23 cellular contexts compared by ENCODE assay signal in the genomic region with DNA sequence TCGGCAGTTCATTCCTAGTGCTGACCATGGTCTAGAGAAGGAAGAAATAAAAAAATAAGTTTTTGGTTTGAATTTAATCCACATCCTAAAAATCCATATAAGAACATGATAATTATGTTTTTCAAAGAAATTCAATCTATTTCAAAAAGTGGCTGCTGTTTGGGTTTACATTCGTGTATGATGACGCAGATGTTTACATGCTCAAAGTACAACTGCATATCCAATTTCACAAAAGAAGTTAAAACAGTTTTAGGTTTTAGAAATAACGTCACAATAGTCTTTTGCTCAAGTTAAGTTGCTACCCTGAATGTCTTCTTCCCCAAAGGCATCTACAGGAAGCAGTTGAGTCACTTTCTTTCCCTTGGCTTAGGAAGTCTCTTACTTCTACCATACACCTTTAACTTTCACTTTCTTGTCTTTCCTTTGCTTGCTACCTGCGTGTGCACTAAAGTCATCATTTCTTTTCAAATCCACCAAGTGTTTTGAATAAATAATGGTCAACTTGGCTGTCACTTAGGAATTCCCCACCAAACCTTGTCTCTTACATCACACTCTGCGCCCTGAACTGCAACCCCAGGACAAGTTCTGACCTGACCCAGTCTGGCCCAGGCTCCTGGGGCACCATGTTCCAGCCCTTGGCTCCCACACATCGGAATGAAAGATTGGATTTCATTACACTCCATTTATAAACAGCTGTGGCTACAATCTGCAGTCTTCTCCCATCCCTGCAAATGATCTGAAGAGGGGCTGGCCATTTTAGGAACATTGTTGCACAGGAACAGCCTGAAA. TPM values are rescaled to one million over a fixed set of nuclear protein-coding genes. Genes with fewer than 3 reads are reported as not detected.
DNase-seq lines count a peak whose midpoint lies in the region; ATAC-seq and TF ChIP-seq lines count a peak whose summit lies in the region.
"Had no signal": no experiment of that assay in that cellular context is flagged by ENCODE, and none has a peak within 500 bp of the region (broad histone marks: within the 10 kb centered on the region; RNA-seq: fewer than 3 reads in every experiment).

No MANE protein-coding gene starts in this region.

- TF ChIP-seq CTCF in HCT116 (IDR thresholded peaks at IDR 0.05 in 2 of 3, conservative IDR thresholded peaks at IDR 0.05 in 1 of 3; ENCODE audit: borderline replicate concordance in 1 of 3, insufficient read depth in 1 of 3, low read depth in 2 of 3, low read length in 2 of 3): no peak
- TF ChIP-seq CTCF in RWPE2 (IDR thresholded peaks at IDR 0.05; ENCODE audit: poor library complexity, severe bottlenecking): no peak
- no peak for TF ChIP-seq CTCF in foreskin keratinocyte (conservative IDR thresholded peaks at IDR 0.05)
- TF ChIP-seq CTCF in heart left ventricle (IDR thresholded peaks at IDR 0.05): no peak

- no peak overlapping the region for H2AFZ ChIP-seq in HCT116 (ENCODE audit: low read depth, low read length, poor library complexity, severe bottlenecking)

- POLR2A ChIA-PET in HCT116 (lab: Charles Lee): no interaction called here

- RAD21 ChIA-PET in HCT116 (lab: Charles Lee; ENCODE audit: low non-redundant PET in 1 of 2, low total read pairs in 2 of 2, uncharacterized antibody in 2 of 2, unreplicated experiment in 2 of 2): no interaction called here

- H3K4me3 ChIP-seq in HCT116 (replicated peaks in 1 of 2; ENCODE audit: low read depth in 1 of 2, low read length in 2 of 2) (no peak overlapping the region), RWPE2 (ENCODE audit: severe bottlenecking) (no peak overlapping the region), heart left ventricle (no peak overlapping the region)

- H3K27me3 ChIP-seq in HCT116 (ENCODE audit: insufficient read depth, low read length) (no peaks in the 10 kb centered on the region), RWPE2 (ENCODE audit: insufficient read depth, poor library complexity, severe bottlenecking) (no peaks in the 10 kb centered on the region), foreskin keratinocyte (peaks cover 9% of the 10 kb centered on the region), heart left ventricle (peaks cover 0 to 6% (median 0%) of the 10 kb centered on the region in 9 donors)

- CTCF ChIA-PET in HCT116 (lab: Charles Lee): no interaction called here

- no peak overlapping the region for H3K9ac ChIP-seq in HCT116 (ENCODE audit: low read length)

- H3K9me3 ChIP-seq in HCT116 (ENCODE audit: control insufficient read depth in 1 of 2, insufficient read depth in 1 of 2, low read depth in 1 of 2, low read length in 2 of 2) (no peaks in the 10 kb centered on the region), RWPE2 (ENCODE audit: severe bottlenecking) (no peaks in the 10 kb centered on the region), heart left ventricle (no peaks in the 10 kb centered on the region)

- no peaks in the 10 kb centered on the region for H3K79me2 ChIP-seq in HCT116 (ENCODE audit: insufficient read depth, low read length)

- no peaks in the 10 kb centered on the region for H4K20me1 ChIP-seq in HCT116 (ENCODE audit: insufficient read depth)

- ATAC-seq in HCT116 (no peak), RWPE2 (ENCODE audit: low read depth) (peak; percentile 23; the same call in 1 of the 3 replicates), foreskin keratinocyte (peak; percentile 60), HG02885 (IDR thresholded peaks at IDR 0.05; ENCODE audit: poor library complexity, unreplicated experiment) (no peak), heart left ventricle (no peak)

- WGBS in heart left ventricle, 4 donors: 77 to 85% (median 83%) methylated on average over 7 of the region's 7 CpGs

- intact Hi-C loops in HCT116 (cut with micrococcal nuclease): no loop called here
- intact Hi-C loops in heart left ventricle (cut with DNase I): no loop called here

- H3K4me2 ChIP-seq in HCT116 (ENCODE audit: low read length): no peak overlapping the region

- peak; percentile 5 for DNase-seq in DMS 273 (lab: John Stamatoyannopoulos, UW; ENCODE audit: unreplicated experiment)
- no peak for DNase-seq in DMS 273 treated with DMSO at 0.1 percent for 48 hours (lab: John Stamatoyannopoulos, UW)
- no peak for DNase-seq in HCT116 (ENCODE audit: low read depth, low spot score)
- DNase-seq in RWPE2 (ENCODE audit: low spot score): no peak
- DNase-seq in foreskin keratinocyte: peak in 1 of 2 donors; percentile 55
- DNase-seq in heart left ventricle: no peak
- no peak for DNase-seq in HuH-7.5 (ENCODE audit: low spot score)
- DNase-seq: Calu3; CD8-positive, alpha-beta memory T cell; DMS53; GF-D8; HCEC 1CT; KBM-7; NCI-H1105; NCI-H146; NCI-H2029 treated with DMSO at 0.1 percent for 48 hours; NCI-H446; NCI-H526; OCI-M1; SHP77 had no signal

- H3K36me3 ChIP-seq in HCT116 (ENCODE audit: control insufficient read depth in 1 of 2, insufficient read depth in 2 of 2, low read length in 2 of 2): no peaks in the 10 kb centered on the region
- no peaks in the 10 kb centered on the region for H3K36me3 ChIP-seq in RWPE2 (ENCODE audit: low read depth)
- no peaks in the 10 kb centered on the region for H3K36me3 ChIP-seq in heart left ventricle

- H3K4me1 ChIP-seq in HCT116 (ENCODE audit: control insufficient read depth in 1 of 2, insufficient read depth in 2 of 2, low read length in 2 of 2): no peaks in the 10 kb centered on the region
- no peaks in the 10 kb centered on the region for H3K4me1 ChIP-seq in RWPE2 (ENCODE audit: insufficient read depth, poor library complexity, severe bottlenecking)
- H3K4me1 ChIP-seq in foreskin keratinocyte: no peaks in the 10 kb centered on the region
- H3K4me1 ChIP-seq in heart left ventricle: no peaks in the 10 kb centered on the region

- H3K27ac ChIP-seq in HCT116 (ENCODE audit: low read depth, low read length) (no peak overlapping the region), RWPE2 (ENCODE audit: poor library complexity, severe bottlenecking) (no peak overlapping the region), foreskin keratinocyte (no peak overlapping the region), heart left ventricle (no peak overlapping the region)
- H3K27ac ChIP-seq: 22Rv1, C4-2B had no signal

- TF ChIP-seq RAD21 in HCT116 (IDR thresholded peaks at IDR 0.05; ENCODE audit: low read depth): no peak

- TF ChIP-seq POLR2A in HCT116 (IDR thresholded peaks at IDR 0.05; ENCODE audit: borderline replicate concordance, extremely low read depth, insufficient read depth, insufficient read length): no peak
- TF ChIP-seq POLR2A in heart left ventricle (IDR thresholded peaks at IDR 0.05): no peak

- BruUV-seq in HCT116 (replicated peaks; lab: Mats Ljungman, UMichigan): no TSS peak

- H3K9me2 ChIP-seq in HCT116 (ENCODE audit: insufficient read depth): no peaks in the 10 kb centered on the region

TF ChIP-seq in HCT116, 20 proteins besides CTCF, POLR2A, EP300 and RAD21:
- TF ChIP-seq EZH2 (IDR thresholded peaks at IDR 0.05) (no peak), REST (IDR thresholded peaks at IDR 0.05; ENCODE audit: low read depth) (0 out of 2 replicates have a peak, but pooled peaks have one; percentile 1), POLR2AphosphoS5 (IDR thresholded peaks at IDR 0.05; ENCODE audit: low read depth, low read length) (no peak), CBX3 (IDR thresholded peaks at IDR 0.05; ENCODE audit: low read depth) (no peak)
- TF ChIP-seq, protein P1, sequence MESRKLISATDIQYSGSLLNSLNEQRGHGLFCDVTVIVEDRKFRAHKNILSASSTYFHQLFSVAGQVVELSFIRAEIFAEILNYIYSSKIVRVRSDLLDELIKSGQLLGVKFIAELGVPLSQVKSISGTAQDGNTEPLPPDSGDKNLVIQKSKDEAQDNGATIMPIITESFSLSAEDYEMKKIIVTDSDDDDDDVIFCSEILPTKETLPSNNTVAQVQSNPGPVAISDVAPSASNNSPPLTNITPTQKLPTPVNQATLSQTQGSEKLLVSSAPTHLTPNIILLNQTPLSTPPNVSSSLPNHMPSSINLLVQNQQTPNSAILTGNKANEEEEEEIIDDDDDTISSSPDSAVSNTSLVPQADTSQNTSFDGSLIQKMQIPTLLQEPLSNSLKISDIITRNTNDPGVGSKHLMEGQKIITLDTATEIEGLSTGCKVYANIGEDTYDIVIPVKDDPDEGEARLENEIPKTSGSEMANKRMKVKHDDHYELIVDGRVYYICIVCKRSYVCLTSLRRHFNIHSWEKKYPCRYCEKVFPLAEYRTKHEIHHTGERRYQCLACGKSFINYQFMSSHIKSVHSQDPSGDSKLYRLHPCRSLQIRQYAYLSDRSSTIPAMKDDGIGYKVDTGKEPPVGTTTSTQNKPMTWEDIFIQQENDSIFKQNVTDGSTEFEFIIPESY (IDR thresholded peaks at IDR 0.05; ENCODE audit: extremely low read depth, insufficient replicate concordance, low read length): no peak

RNA-seq across cellular contexts. Expression of gene FAM237A, which starts 28.4 kb away (rescaled TPM):
- total RNA-seq in HCT116 (2021; ENCODE audit: unreplicated experiment) (not detected), foreskin keratinocyte (not detected in 2 replicates), heart left ventricle (1 to 10 TPM in 2 of 9 donors, under 1 TPM in 1, not detected in 6; 0.56 to 3.4 (median 1.4) TPM)
- not detected in 2 replicates for polyA plus RNA-seq in HCT116 (2012)
- polyA plus RNA-seq in foreskin keratinocyte (not detected in 2 replicates), heart left ventricle (not detected)
- total RNA-seq: Calu3; CD8-positive, alpha-beta memory T cell had no signal
- polyA plus RNA-seq: CD8-positive, alpha-beta memory T cell had no signal

RNA-seq across cellular contexts. Expression of gene DYTN, which starts 47.5 kb away (rescaled TPM):
- total RNA-seq in HCT116 (2021; ENCODE audit: unreplicated experiment) (not detected), foreskin keratinocyte (not detected in 2 replicates), heart left ventricle (not detected)
- not detected in 2 replicates for polyA plus RNA-seq in HCT116 (2012)
- polyA plus RNA-seq in foreskin keratinocyte (not detected in 2 replicates), heart left ventricle (not detected)
- total RNA-seq: Calu3; CD8-positive, alpha-beta memory T cell had no signal
- polyA plus RNA-seq: CD8-positive, alpha-beta memory T cell had no signal

Comparison
In these comparisons a context has a peak if more than half of its experiments do, and no peak if none do; other contexts are left out.
1. ATAC-seq: peak in RWPE2 (single experiment) and foreskin keratinocyte (single experiment); none in HCT116 (single experiment), HG02885 (single experiment) and heart left ventricle (0 of 4).